8 cellular contexts compared by ENCODE assay signal in the genomic region with DNA sequence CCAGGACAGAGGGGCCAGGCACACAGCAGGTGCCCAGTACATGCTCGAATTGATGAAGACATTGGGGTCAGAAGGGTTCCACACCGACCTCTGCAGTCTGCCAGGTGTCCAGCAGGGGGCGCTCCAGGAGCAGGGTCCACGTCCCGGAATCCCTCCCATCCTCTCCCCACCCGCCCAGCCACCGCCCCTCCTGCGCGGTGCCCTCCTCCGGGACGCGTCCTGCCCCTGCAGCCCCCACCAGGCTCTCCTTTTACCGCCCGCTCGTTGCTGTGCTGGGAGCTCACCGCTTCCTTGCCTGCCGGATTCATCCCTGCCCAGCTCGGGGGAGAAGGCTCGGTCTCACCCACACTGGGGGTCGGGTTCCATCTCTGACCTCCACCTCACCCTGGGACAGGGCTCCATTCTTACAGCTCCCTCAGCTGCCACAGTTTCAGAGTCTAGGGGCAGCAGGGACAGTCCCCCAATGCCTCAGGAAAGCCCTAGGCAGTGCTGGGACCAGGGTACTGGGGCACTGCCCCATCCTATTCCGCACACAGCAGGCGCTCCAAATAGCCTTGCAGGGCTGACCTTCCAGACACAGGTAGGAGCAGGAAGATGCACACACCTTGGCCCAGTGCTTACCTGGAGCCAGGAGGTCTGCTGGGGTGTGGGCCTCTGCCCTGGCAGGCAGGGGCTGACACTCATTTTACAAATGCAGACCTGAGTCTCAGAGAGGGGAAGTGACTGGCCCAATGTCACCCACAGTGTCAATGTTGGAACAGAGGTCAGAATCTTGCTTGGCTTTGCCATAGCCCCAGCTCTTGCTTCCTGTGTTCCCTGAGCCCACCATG. TPM values are rescaled to one million over a fixed set of nuclear protein-coding genes. Genes with fewer than 3 reads are reported as not detected.
DNase-seq lines count a peak whose midpoint lies in the region; ATAC-seq, FAIRE-seq and TF ChIP-seq lines count a peak whose summit lies in the region.

No MANE protein-coding gene starts in this region.

- H3K36me3 ChIP-seq in Panc1 (ENCODE audit: control insufficient read depth, insufficient read depth, low read length) (no peaks in the 10 kb centered on the region), osteoblast (ENCODE audit: insufficient read depth, low read length) (no peaks in the 10 kb centered on the region), transverse colon (no peaks in the 10 kb centered on the region)

- H3K4me3 ChIP-seq in Panc1 (ENCODE audit: low read depth in 2 of 2, low read length in 2 of 2) (0 out of 4 replicates have a peak overlapping the region, but pooled peaks of 1 of the 2 experiments have one; percentile 6), osteoblast (ENCODE audit: insufficient read depth, low read length) (no peak overlapping the region), transverse colon (no peak overlapping the region)

- WGBS in transverse colon (ENCODE audit: low coverage in 1 of 2), 2 donors, result 32% methylated on average over 15 of the region's 22 CpGs; no CpG with 5 or more reads in 1 of the 2 donors

- H3K9me3 ChIP-seq in Panc1 (ENCODE audit: control insufficient read depth, insufficient read depth, low read depth, low read length) (no peaks in the 10 kb centered on the region), osteoblast (ENCODE audit: low read depth, low read length) (no peaks in the 10 kb centered on the region), transverse colon (no peaks in the 10 kb centered on the region)

- TF ChIP-seq POLR2A in transverse colon (IDR thresholded peaks at IDR 0.05), result no peak

- no TSS peak for BruUV-seq in Panc1 (replicated peaks; lab: Mats Ljungman, UMichigan)

- CTCF ChIA-PET in Panc1 (lab: Charles Lee), result interaction anchor here (0.6 to 1.2 kb wide), 7 partner anchors 18 to 1785 kb away, joined by 4 to 10 read pairs (median 4); no protein-coding TSS in a partner anchor

- peak; percentile 44 for ATAC-seq in HG02798 (IDR thresholded peaks at IDR 0.05; ENCODE audit: poor library complexity, unreplicated experiment)
- ATAC-seq in Panc1, result peak; percentile 87
- peak; percentile 55 for ATAC-seq in foreskin keratinocyte

- TF ChIP-seq EP300 in transverse colon (IDR thresholded peaks at IDR 0.05; ENCODE audit: low read depth), result no peak

- no peak overlapping the region for H3K4me2 ChIP-seq in osteoblast (ENCODE audit: insufficient read depth, low read length)

- H4K20me1 ChIP-seq in osteoblast (ENCODE audit: insufficient read depth, low read length), result no peaks in the 10 kb centered on the region

- H3K27ac ChIP-seq in Panc1 (ENCODE audit: low read length), result no peak overlapping the region
- no peak overlapping the region for H3K27ac ChIP-seq in foreskin keratinocyte
- H3K27ac ChIP-seq in osteoblast (ENCODE audit: low read depth, low read length), result no peak overlapping the region
- H3K27ac ChIP-seq in transverse colon, result no peak overlapping the region

- FAIRE-seq in D721Med (lab: Jason Lieb, UNC), result no peak

- intact Hi-C loops in Panc1 (cut with micrococcal nuclease; ENCODE audit: unreplicated experiment), result loop anchor here (2.0 to 5.0 kb wide), 2 partner anchors 40 to 413 kb away; no protein-coding TSS in a partner anchor
- intact Hi-C loops in transverse colon (cut with DNase I; ENCODE audit: low total_unique reads), result no loop called here

- in situ Hi-C loops in Panc1 (cut with HindIII; ENCODE audit: low pct_unique_long_range_greater_than_20kb, low sequenced_read_pairs) (no loop called here), transverse colon (cut with MboI; ENCODE audit: low pct_ligation_motif_present in 1 of 4, low pct_unique_long_range_greater_than_20kb in 1 of 4, low sequenced_read_pairs in 3 of 4) (loop anchor here in 2 of 4 donors (25.0 kb wide), 2 partner anchors 103 to 403 kb away; no protein-coding TSS in a partner anchor)

- H3K27me3 ChIP-seq in Panc1 (ENCODE audit: control insufficient read depth, insufficient read depth, low read length) (no peaks in the 10 kb centered on the region), foreskin keratinocyte (no peaks in the 10 kb centered on the region), osteoblast (ENCODE audit: insufficient read depth, low read length) (no peaks in the 10 kb centered on the region), transverse colon (no peaks in the 10 kb centered on the region)

- H3K4me1 ChIP-seq in Panc1 (ENCODE audit: control insufficient read depth, insufficient read depth, low read length), result no peaks in the 10 kb centered on the region
- H3K4me1 ChIP-seq in foreskin keratinocyte, result no peaks in the 10 kb centered on the region
- H3K4me1 ChIP-seq in osteoblast (ENCODE audit: insufficient read depth, low read length), result no peaks in the 10 kb centered on the region
- H3K4me1 ChIP-seq in transverse colon, result no peaks in the 10 kb centered on the region

- DNase-seq in D721Med (ENCODE audit: insufficient read length, low spot score) (peak; percentile 89), Panc1 (ENCODE audit: low read depth, low spot score) (no peak), foreskin keratinocyte (no peak), osteoblast (ENCODE audit: insufficient read length, low spot score, missing footprints) (peak; percentile 98), transverse colon (peak; percentile 67), T1000 (lab: John Stamatoyannopoulos, UW) (no peak)
- DNase-seq in activated T-helper 1 cell treated with anti-CD3 and anti-CD28 coated beads, Interleukin-2, amount 50 U/mL, for 16 hours (ENCODE audit: low read depth in 1 of 2, low spot score in 1 of 2), result peak; percentile 47 to 68

- TF ChIP-seq CTCF in D721Med (IDR thresholded peaks at IDR 0.05; ENCODE audit: insufficient read depth, missing control alignments) (peak; percentile 69), Panc1 (IDR thresholded peaks at IDR 0.05) (peak; percentile 90), foreskin keratinocyte (conservative IDR thresholded peaks at IDR 0.05) (peak; percentile 85), osteoblast (IDR thresholded peaks at IDR 0.05; ENCODE audit: extremely low read depth, low read depth, low read length) (peak; percentile 71), transverse colon (IDR thresholded peaks at IDR 0.05) (peak; percentile 77 to 97 (median 95))

- no peak overlapping the region for H2AFZ ChIP-seq in osteoblast (ENCODE audit: low read length)

- H3K79me2 ChIP-seq in osteoblast (ENCODE audit: insufficient read depth, low read length), result no peaks in the 10 kb centered on the region

- POLR2A ChIA-PET in Panc1 (lab: Charles Lee), result no interaction called here

RNA-seq across cellular contexts. Expression of gene GRIP2, which starts 31.0 kb away (rescaled TPM):
- total RNA-seq in Panc1 (2021; ENCODE audit: unreplicated experiment), result 6.5 TPM
- polyA plus RNA-seq in Panc1 (2012; ENCODE audit: insufficient read length), result 5.2 TPM
- 0.78 and 0.81 TPM in 2 replicates for total RNA-seq in foreskin keratinocyte
- 0.47 and 0.57 TPM in 2 replicates for polyA plus RNA-seq in foreskin keratinocyte
- under 0.01 and 1.4 TPM in 2 replicates for total RNA-seq in osteoblast
- total RNA-seq in transverse colon, result under 1 TPM in 2 of 4 donors, not detected in 2; 0.27 to 0.40 TPM

Comparison
In these comparisons a context has a peak if more than half of its experiments do, and no peak if none do; other contexts are left out.
1. DNase-seq: peak in D721Med (single experiment), activated T-helper 1 cell treated with anti-CD3 and anti-CD28 coated beads, Interleukin-2, amount 50 U/mL, for 16 hours (2 of 2), osteoblast (single experiment) and transverse colon (single experiment); none in Panc1 (single experiment), foreskin keratinocyte (0 of 2) and T1000 (single experiment).
2. Peak in every context shown above with its lines, with median percentiles within 50 percentile points of each other: CTCF ChIP-seq and ATAC-seq.